Comparison of ENCODE assay signal across 15 cellular contexts in genomic region chr6:157096522-157096921, GRCh38.
DNase-seq lines count a peak whose midpoint lies in the region; ATAC-seq and TF ChIP-seq lines count a peak whose summit lies in the region.
"Had no signal": no experiment of that assay in that cellular context is flagged by ENCODE, and none has a peak within 500 bp of the region (broad histone marks: within the 10 kb centered on the region; RNA-seq: fewer than 3 reads in every experiment).

No MANE protein-coding gene starts in this region.

- WGBS in mesenchymal stem cell, result 93% methylated on average over 4 of the region's 7 CpGs

- H3K4me1 Mint-ChIP-seq in CD4-positive, CD25-positive, alpha-beta regulatory T cell, result peaks cover 26 to 62% (median 44%) of the 10 kb centered on the region in 4 donors
- peaks cover 70% of the 10 kb centered on the region for H3K4me1 Mint-ChIP-seq in neural progenitor cell
- peaks cover 46% of the 10 kb centered on the region for H3K4me1 Mint-ChIP-seq in activated CD4-positive, alpha-beta T cell treated with anti-CD3 and anti-CD28 coated beads for 36 hours

- peaks cover 45% of the 10 kb centered on the region for H4K20me1 ChIP-seq in neural progenitor cell (ENCODE audit: low read depth)

- no peak overlapping the region for H3K4ac ChIP-seq in mesenchymal stem cell (ENCODE audit: low read depth in 1 of 2, low read length in 2 of 2)

- no peak overlapping the region for H2BK15ac ChIP-seq in mesenchymal stem cell (ENCODE audit: low read depth, poor library complexity, severe bottlenecking)

- no peak for TF ChIP-seq CTCF in neural progenitor cell (IDR thresholded peaks at IDR 0.05)

- H3K27ac Mint-ChIP-seq in CD4-positive, CD25-positive, alpha-beta regulatory T cell, result peak overlapping the region in 2 of 3 donors; percentile 87 to 95
- H3K27ac Mint-ChIP-seq in neural progenitor cell, result peak overlapping the region; percentile 90
- no peak overlapping the region for H3K27ac Mint-ChIP-seq in activated CD4-positive, alpha-beta T cell treated with anti-CD3 and anti-CD28 coated beads for 36 hours
- H3K27ac Mint-ChIP-seq: activated CD8-positive, alpha-beta memory T cell treated with anti-CD3 and anti-CD28 coated beads, Interleukin-2, amount 10 ng/mL, durations not matched to agents 7 days and 5 days; activated naive CD4-positive, alpha-beta T cell treated with anti-CD3 and anti-CD28 coated beads for 36 hours had no signal

- no peaks in the 10 kb centered on the region for H3K27me3 ChIP-seq in CD4-positive, CD25-positive, alpha-beta regulatory T cell (ENCODE audit: control insufficient read depth, insufficient read depth, low read length)
- no peaks in the 10 kb centered on the region for H3K27me3 ChIP-seq in neural progenitor cell
- no peaks in the 10 kb centered on the region for H3K27me3 ChIP-seq in mesenchymal stem cell (ENCODE audit: control insufficient read depth in 1 of 2, insufficient read depth in 1 of 2, low read length in 2 of 2)
- H3K27me3 ChIP-seq: brain microvascular endothelial cell, ovary had no signal

- H3K36me3 Mint-ChIP-seq in CD4-positive, CD25-positive, alpha-beta regulatory T cell, result peaks cover 20% of the 10 kb centered on the region
- peaks cover 21% of the 10 kb centered on the region for H3K36me3 Mint-ChIP-seq in neural progenitor cell
- peaks cover 4% of the 10 kb centered on the region for H3K36me3 Mint-ChIP-seq in activated CD4-positive, alpha-beta T cell treated with anti-CD3 and anti-CD28 coated beads for 36 hours (ENCODE audit: low read depth)

- H3K79me2 ChIP-seq in neural progenitor cell (ENCODE audit: low read depth), result peaks cover 20% of the 10 kb centered on the region

- H3K36me3 ChIP-seq in CD4-positive, CD25-positive, alpha-beta regulatory T cell (ENCODE audit: control insufficient read depth, insufficient read depth, low read length), result no peaks in the 10 kb centered on the region
- no peaks in the 10 kb centered on the region for H3K36me3 ChIP-seq in neural progenitor cell
- H3K36me3 ChIP-seq in mesenchymal stem cell (ENCODE audit: control insufficient read depth in 1 of 2, insufficient read depth in 2 of 2, low read depth in 1 of 2, low read length in 2 of 2), result peaks cover 10 to 41% of the 10 kb centered on the region in 2 experiments
- H3K36me3 ChIP-seq: brain microvascular endothelial cell, ovary, thoracic aorta had no signal

- peaks cover 23% of the 10 kb centered on the region for H3K4me1 ChIP-seq in CD4-positive, CD25-positive, alpha-beta regulatory T cell (ENCODE audit: control insufficient read depth, insufficient read depth, low read length, poor library complexity, severe bottlenecking)
- H3K4me1 ChIP-seq in neural progenitor cell, result peaks cover 53% of the 10 kb centered on the region
- H3K4me1 ChIP-seq in mesenchymal stem cell (ENCODE audit: control insufficient read depth, insufficient read depth, low read depth, low read length), result peaks cover 13% of the 10 kb centered on the region

- no peak overlapping the region for H4K8ac ChIP-seq in mesenchymal stem cell (ENCODE audit: low read length)

- ATAC-seq in CD4-positive, CD25-positive, alpha-beta regulatory T cell (ENCODE audit: low read depth in 2 of 2), result no peak
- ATAC-seq in left ventricle myocardium superior, result peak; percentile 75
- ATAC-seq in GM21529 (IDR thresholded peaks at IDR 0.05; ENCODE audit: unreplicated experiment), result no peak
- ATAC-seq in activated CD4-positive, alpha-beta T cell treated with anti-CD3 and anti-CD28 coated beads for 36 hours, result no peak
- ATAC-seq: activated CD8-positive, alpha-beta memory T cell treated with anti-CD3 and anti-CD28 coated beads, Interleukin-2, amount 10 ng/mL, durations not matched to agents 7 days and 5 days; Panc1 had no signal

- no peak overlapping the region for H2AK5ac ChIP-seq in mesenchymal stem cell (ENCODE audit: low read length, severe bottlenecking)

- H3K79me1 ChIP-seq in mesenchymal stem cell (replicated peaks; ENCODE audit: low read length, poor library complexity, severe bottlenecking), result peaks cover 47% of the 10 kb centered on the region

- H3K9ac ChIP-seq in neural progenitor cell, result no peak overlapping the region
- no peak overlapping the region for H3K9ac ChIP-seq in mesenchymal stem cell (ENCODE audit: low read length)

- peak overlapping the region in 1 of 4 donors; percentile 79 for H3K4me3 Mint-ChIP-seq in CD4-positive, CD25-positive, alpha-beta regulatory T cell
- no peak overlapping the region for H3K4me3 Mint-ChIP-seq in neural progenitor cell
- no peak overlapping the region for H3K4me3 Mint-ChIP-seq in activated CD4-positive, alpha-beta T cell treated with anti-CD3 and anti-CD28 coated beads for 36 hours
- H3K4me3 Mint-ChIP-seq: activated CD8-positive, alpha-beta memory T cell treated with anti-CD3 and anti-CD28 coated beads, Interleukin-2, amount 10 ng/mL, durations not matched to agents 7 days and 5 days; activated naive CD4-positive, alpha-beta T cell treated with anti-CD3 and anti-CD28 coated beads for 36 hours had no signal

- H3K4me2 ChIP-seq in neural progenitor cell (peak overlapping the region; percentile 70), mesenchymal stem cell (ENCODE audit: low read length, poor library complexity, severe bottlenecking) (no peak overlapping the region)

- POLR2A ChIA-PET in activated CD4-positive, alpha-beta T cell treated with anti-CD3 and anti-CD28 coated beads for 36 hours (lab: Charles Lee), result no interaction called here

- no peaks in the 10 kb centered on the region for H3K9me3 ChIP-seq in CD4-positive, CD25-positive, alpha-beta regulatory T cell (ENCODE audit: control insufficient read depth in 2 of 2, low read length in 2 of 2)
- H3K9me3 ChIP-seq in neural progenitor cell (ENCODE audit: low read depth) (no peaks in the 10 kb centered on the region), mesenchymal stem cell (ENCODE audit: control insufficient read depth, low read length) (no peaks in the 10 kb centered on the region)
- H3K9me3 ChIP-seq: ovary, thoracic aorta had no signal

- H3F3A ChIP-seq in neural progenitor cell (ENCODE audit: low read depth), result peaks cover 27% of the 10 kb centered on the region

- H3K9me3 Mint-ChIP-seq in CD4-positive, CD25-positive, alpha-beta regulatory T cell, result no peaks in the 10 kb centered on the region
- H3K9me3 Mint-ChIP-seq in neural progenitor cell, result no peaks in the 10 kb centered on the region
- no peaks in the 10 kb centered on the region for H3K9me3 Mint-ChIP-seq in activated CD4-positive, alpha-beta T cell treated with anti-CD3 and anti-CD28 coated beads for 36 hours (ENCODE audit: low read depth)
- H3K9me3 Mint-ChIP-seq: activated naive CD4-positive, alpha-beta T cell treated with anti-CD3 and anti-CD28 coated beads for 36 hours had no signal

- CTCF ChIA-PET in activated CD4-positive, alpha-beta T cell treated with anti-CD3 and anti-CD28 coated beads for 36 hours (lab: Charles Lee), result interaction anchor here (0.6 to 1.2 kb wide), 2 partner anchors 152 to 171 kb away, joined by 3 to 4 read pairs; no protein-coding TSS in a partner anchor

- no peak overlapping the region for H3K27ac ChIP-seq in CD4-positive, CD25-positive, alpha-beta regulatory T cell (ENCODE audit: insufficient read depth, low read length, poor library complexity, severe bottlenecking)
- H3K27ac ChIP-seq in neural progenitor cell (no peak overlapping the region), mesenchymal stem cell (ENCODE audit: low read length, poor library complexity, severe bottlenecking) (no peak overlapping the region)
- H3K27ac ChIP-seq: brain microvascular endothelial cell, ovary, thoracic aorta, VCaP had no signal

- H3K23ac ChIP-seq in mesenchymal stem cell (ENCODE audit: low read length in 2 of 2), result no peak overlapping the region

- no peak overlapping the region for H3K14ac ChIP-seq in mesenchymal stem cell (ENCODE audit: low read length in 2 of 2)

- no peak overlapping the region for H2BK12ac ChIP-seq in mesenchymal stem cell (ENCODE audit: low read length in 2 of 2)

- no peak overlapping the region for H2AFZ ChIP-seq in neural progenitor cell (replicated peaks)
- H2AFZ ChIP-seq in mesenchymal stem cell (ENCODE audit: low read depth, low read length), result no peak overlapping the region

- H4K91ac ChIP-seq in mesenchymal stem cell (ENCODE audit: low read length), result no peak overlapping the region

- no peak overlapping the region for H2BK120ac ChIP-seq in mesenchymal stem cell (ENCODE audit: low read depth, low read length)

- no peak overlapping the region for H3K18ac ChIP-seq in mesenchymal stem cell (ENCODE audit: low read depth in 1 of 2, low read length in 2 of 2)

- no peak for DNase-seq in CD4-positive, CD25-positive, alpha-beta regulatory T cell
- DNase-seq in NCI-H2107 treated with DMSO at 0.1 percent for 48 hours (lab: John Stamatoyannopoulos, UW; ENCODE audit: unreplicated experiment) (peak; percentile 39), left ventricle myocardium superior (peak; percentile 52), neural progenitor cell (ENCODE audit: low spot score) (no peak), NCI-H2196 treated with DMSO at 0.1 percent for 48 hours (lab: John Stamatoyannopoulos, UW; ENCODE audit: unreplicated experiment) (no peak), mesenchymal stem cell (no peak)
- no peak for DNase-seq in activated CD4-positive, alpha-beta T cell treated with anti-CD3 and anti-CD28 coated beads for 36 hours
- DNase-seq: activated CD8-positive, alpha-beta memory T cell treated with anti-CD3 and anti-CD28 coated beads, Interleukin-2, amount 10 ng/mL, durations not matched to agents 7 days and 5 days; activated naive CD4-positive, alpha-beta T cell treated with anti-CD3 and anti-CD28 coated beads for 36 hours; brain microvascular endothelial cell; ovary had no signal

- H3K4me3 ChIP-seq in CD4-positive, CD25-positive, alpha-beta regulatory T cell (ENCODE audit: low read depth, low read length), result no peak overlapping the region
- H3K4me3 ChIP-seq in neural progenitor cell (no peak overlapping the region), mesenchymal stem cell (ENCODE audit: insufficient read depth in 1 of 2, low read depth in 1 of 2, low read length in 2 of 2) (no peak overlapping the region)
- H3K4me3 ChIP-seq: ovary, thoracic aorta had no signal

- no peaks in the 10 kb centered on the region for H3K27me3 Mint-ChIP-seq in CD4-positive, CD25-positive, alpha-beta regulatory T cell
- H3K27me3 Mint-ChIP-seq in neural progenitor cell (ENCODE audit: insufficient read depth, low read depth), result no peaks in the 10 kb centered on the region
- H3K27me3 Mint-ChIP-seq in activated CD4-positive, alpha-beta T cell treated with anti-CD3 and anti-CD28 coated beads for 36 hours, result no peaks in the 10 kb centered on the region
- H3K27me3 Mint-ChIP-seq: activated CD8-positive, alpha-beta memory T cell treated with anti-CD3 and anti-CD28 coated beads, Interleukin-2, amount 10 ng/mL, durations not matched to agents 7 days and 5 days had no signal

- no peak overlapping the region for H2BK5ac ChIP-seq in mesenchymal stem cell (ENCODE audit: low read depth, low read length, poor library complexity, severe bottlenecking)

- intact Hi-C loops in left ventricle myocardium superior (cut with micrococcal nuclease), result no loop called here
- intact Hi-C loops in activated CD4-positive, alpha-beta T cell treated with anti-CD3 and anti-CD28 coated beads for 36 hours (cut with DNase I, micrococcal nuclease), result no loop called here

Comparison
In these comparisons a context has a peak if more than half of its experiments do, and no peak if none do; other contexts are left out.
1. DNase-seq: peak in NCI-H2107 treated with DMSO at 0.1 percent for 48 hours (single experiment) and left ventricle myocardium superior (single experiment); none in CD4-positive, CD25-positive, alpha-beta regulatory T cell (0 of 3), neural progenitor cell (single experiment), NCI-H2196 treated with DMSO at 0.1 percent for 48 hours (single experiment), mesenchymal stem cell (single experiment) and activated CD4-positive, alpha-beta T cell treated with anti-CD3 and anti-CD28 coated beads for 36 hours (single experiment).